Comparison of ENCODE assay signal across 8 cellular contexts in the genomic region with DNA sequence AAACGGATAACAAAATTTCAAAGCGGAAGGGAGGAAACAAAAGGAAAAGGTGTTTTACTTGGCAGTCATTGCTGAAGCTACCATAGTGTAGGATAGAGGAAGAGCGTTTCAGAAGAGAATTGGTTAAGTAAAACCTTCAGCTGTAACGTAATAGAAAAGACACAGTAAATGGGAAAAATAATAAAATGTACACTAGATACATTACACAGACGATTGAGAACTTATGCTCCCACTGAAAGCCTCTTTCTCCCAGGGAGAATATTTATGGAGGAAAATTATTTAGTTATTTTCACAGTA.
DNase-seq lines count a peak whose midpoint lies in the region; ATAC-seq and TF ChIP-seq lines count a peak whose summit lies in the region.

No MANE protein-coding gene starts in this region.

- BruUV-seq in Calu3 (replicated peaks; lab: Mats Ljungman, UMichigan): no TSS peak

- peak overlapping the region; percentile 78 for H3K27ac ChIP-seq in colonic mucosa
- peak overlapping the region; percentile 81 for H3K27ac ChIP-seq in osteoblast (ENCODE audit: low read depth, low read length)

- peak overlapping the region; percentile 74 to 84 for H3K9ac ChIP-seq in colonic mucosa (ENCODE audit: low read depth in 2 of 2, low read length in 2 of 2)

- H3K4me1 ChIP-seq in colonic mucosa (no peaks in the 10 kb centered on the region), osteoblast (ENCODE audit: insufficient read depth, low read length) (peaks cover 12% of the 10 kb centered on the region)

- peaks cover 32% of the 10 kb centered on the region for H3K27me3 ChIP-seq in colonic mucosa
- no peaks in the 10 kb centered on the region for H3K27me3 ChIP-seq in osteoblast (ENCODE audit: insufficient read depth, low read length)

- H3K36me3 Mint-ChIP-seq in Calu3 (ENCODE audit: insufficient read depth, unreplicated experiment): peaks cover 34% of the 10 kb centered on the region

- peak overlapping the region; percentile 90 for H3K4me2 ChIP-seq in osteoblast (ENCODE audit: insufficient read depth, low read length)

- DNase-seq in Calu3 (no peak), NB4 (ENCODE audit: low read depth) (no peak), colonic mucosa (no peak), osteoblast (ENCODE audit: insufficient read length, low spot score, missing footprints) (no peak), NCI-H187 (lab: John Stamatoyannopoulos, UW) (no peak), kidney tubule cell (ENCODE audit: low spot score) (no peak), islet precursor cell (no peak)

- peak overlapping the region; percentile 85 for H3K4me3 ChIP-seq in NB4 (ENCODE audit: low read depth, low read length)
- H3K4me3 ChIP-seq in colonic mucosa: peak overlapping the region; percentile 58
- peak overlapping the region; percentile 81 for H3K4me3 ChIP-seq in osteoblast (ENCODE audit: insufficient read depth, low read length)

- ATAC-seq in GM18867 (IDR thresholded peaks at IDR 0.05; ENCODE audit: unreplicated experiment): no peak

- peak overlapping the region; percentile 81 for H3K4me3 Mint-ChIP-seq in Calu3 (ENCODE audit: low read depth, unreplicated experiment)

- H2AFZ ChIP-seq in osteoblast (ENCODE audit: low read length): peak overlapping the region; percentile 94

- CTCF ChIA-PET in Calu3 (lab: Charles Lee): interaction anchor here (0.6 kb wide), 1 partner anchor 570 kb away, joined by 3 read pairs; no protein-coding TSS in a partner anchor

- intact Hi-C loops in Calu3 (cut with micrococcal nuclease; ENCODE audit: unreplicated experiment) (no loop called here), colonic mucosa (cut with DNase I) (loop anchor here (10.0 kb wide), 1 partner anchor 99 kb away; no protein-coding TSS in a partner anchor)

- H3K9me3 ChIP-seq in colonic mucosa (no peaks in the 10 kb centered on the region), osteoblast (ENCODE audit: low read depth, low read length) (no peaks in the 10 kb centered on the region)

- TF ChIP-seq CTCF in Calu3 (IDR thresholded peaks at IDR 0.05; ENCODE audit: unreplicated experiment): no peak
- TF ChIP-seq CTCF in NB4 (IDR thresholded peaks at IDR 0.05; ENCODE audit: low read depth, low read length): no peak
- no peak for TF ChIP-seq CTCF in colonic mucosa (IDR thresholded peaks at IDR 0.05)
- no peak for TF ChIP-seq CTCF in osteoblast (IDR thresholded peaks at IDR 0.05; ENCODE audit: extremely low read depth, low read depth, low read length)

- H3K4me1 Mint-ChIP-seq in Calu3 (ENCODE audit: low read depth, unreplicated experiment): no peaks in the 10 kb centered on the region

- no peaks in the 10 kb centered on the region for H3K79me2 ChIP-seq in osteoblast (ENCODE audit: insufficient read depth, low read length)

- H3K36me3 ChIP-seq in colonic mucosa (no peaks in the 10 kb centered on the region), osteoblast (ENCODE audit: insufficient read depth, low read length) (no peaks in the 10 kb centered on the region)

- no peak overlapping the region for H3K27ac Mint-ChIP-seq in Calu3 (ENCODE audit: unreplicated experiment)

- peaks cover 35% of the 10 kb centered on the region for H3K27me3 Mint-ChIP-seq in Calu3 (ENCODE audit: unreplicated experiment)

- no peak for TF ChIP-seq POLR2A in NB4 (IDR thresholded peaks at IDR 0.05; ENCODE audit: extremely low read depth, insufficient read length)

- H4K20me1 ChIP-seq in osteoblast (ENCODE audit: insufficient read depth, low read length): no peaks in the 10 kb centered on the region

- H3K9me3 Mint-ChIP-seq in Calu3 (ENCODE audit: low read depth, unreplicated experiment): no peaks in the 10 kb centered on the region
